In the genomic region with DNA sequence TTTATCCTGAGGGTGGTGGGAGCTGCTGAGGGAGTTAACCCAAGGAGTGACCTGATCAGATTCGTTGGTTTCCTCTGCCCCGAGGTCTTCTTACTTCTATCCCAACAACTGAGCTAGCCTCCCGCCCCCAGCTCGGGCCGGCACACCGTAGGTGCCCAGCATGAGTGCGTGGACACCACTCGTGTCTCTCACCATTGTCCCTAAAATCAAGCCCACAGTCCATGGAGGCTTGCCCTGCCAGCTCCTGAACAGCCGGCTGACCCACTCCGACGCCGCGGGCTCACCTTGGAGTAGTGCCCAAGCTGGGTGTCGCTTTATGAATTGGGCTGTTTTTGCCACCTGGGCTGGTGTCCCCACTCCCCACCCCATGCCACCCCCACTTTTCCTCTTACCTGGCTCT, we compare ENCODE assay signal across 2 cellular contexts.
TF ChIP-seq lines count a peak whose summit lies in the region.

No MANE protein-coding gene starts in this region.

TF ChIP-seq in WTC11, 78 proteins besides CTCF, POLR2A, EP300 and RAD21 (continued from another document):
- TF ChIP-seq ARID4B (CRISPR knock-in tag; IDR thresholded peaks at IDR 0.05; ENCODE audit: borderline replicate concordance) = no peak
- TF ChIP-seq, protein P1, sequence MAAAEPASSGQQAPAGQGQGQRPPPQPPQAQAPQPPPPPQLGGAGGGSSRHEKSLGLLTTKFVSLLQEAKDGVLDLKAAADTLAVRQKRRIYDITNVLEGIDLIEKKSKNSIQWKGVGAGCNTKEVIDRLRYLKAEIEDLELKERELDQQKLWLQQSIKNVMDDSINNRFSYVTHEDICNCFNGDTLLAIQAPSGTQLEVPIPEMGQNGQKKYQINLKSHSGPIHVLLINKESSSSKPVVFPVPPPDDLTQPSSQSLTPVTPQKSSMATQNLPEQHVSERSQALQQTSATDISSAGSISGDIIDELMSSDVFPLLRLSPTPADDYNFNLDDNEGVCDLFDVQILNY (CRISPR knock-in tag; IDR thresholded peaks at IDR 0.05) = no peak
- TF ChIP-seq, protein P2, sequence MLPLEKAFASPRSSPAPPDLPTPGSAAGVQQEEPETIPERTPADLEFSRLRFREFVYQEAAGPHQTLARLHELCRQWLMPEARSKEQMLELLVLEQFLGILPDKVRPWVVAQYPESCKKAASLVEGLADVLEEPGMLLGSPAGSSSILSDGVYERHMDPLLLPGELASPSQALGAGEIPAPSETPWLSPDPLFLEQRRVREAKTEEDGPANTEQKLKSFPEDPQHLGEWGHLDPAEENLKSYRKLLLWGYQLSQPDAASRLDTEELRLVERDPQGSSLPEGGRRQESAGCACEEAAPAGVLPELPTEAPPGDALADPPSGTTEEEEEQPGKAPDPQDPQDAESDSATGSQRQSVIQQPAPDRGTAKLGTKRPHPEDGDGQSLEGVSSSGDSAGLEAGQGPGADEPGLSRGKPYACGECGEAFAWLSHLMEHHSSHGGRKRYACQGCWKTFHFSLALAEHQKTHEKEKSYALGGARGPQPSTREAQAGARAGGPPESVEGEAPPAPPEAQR (CRISPR knock-in tag; IDR thresholded peaks at IDR 0.05) = no peak
- TF ChIP-seq IRF2 (CRISPR knock-in tag; IDR thresholded peaks at IDR 0.05; ENCODE audit: borderline replicate concordance, low read depth) = no peak
- TF ChIP-seq OVOL2 (CRISPR knock-in tag; IDR thresholded peaks at IDR 0.05; ENCODE audit: borderline replicate concordance) = no peak
- TF ChIP-seq GABPB1 (CRISPR knock-in tag; IDR thresholded peaks at IDR 0.05) = no peak
- TF ChIP-seq NFATC4 (CRISPR knock-in tag; IDR thresholded peaks at IDR 0.05) = no peak

TF ChIP-seq in GM23338, 12 proteins besides CTCF, POLR2A, EP300 and RAD21 (continued from another document):
- TF ChIP-seq EZH2 (IDR thresholded peaks at IDR 0.05; ENCODE audit: low read depth, unreplicated experiment) = no peak
- no peak for TF ChIP-seq CREB1 (CRISPR knock-in tag; IDR thresholded peaks at IDR 0.05; ENCODE audit: low read depth)
